34 cellular contexts compared by ENCODE assay signal in the genomic region with DNA sequence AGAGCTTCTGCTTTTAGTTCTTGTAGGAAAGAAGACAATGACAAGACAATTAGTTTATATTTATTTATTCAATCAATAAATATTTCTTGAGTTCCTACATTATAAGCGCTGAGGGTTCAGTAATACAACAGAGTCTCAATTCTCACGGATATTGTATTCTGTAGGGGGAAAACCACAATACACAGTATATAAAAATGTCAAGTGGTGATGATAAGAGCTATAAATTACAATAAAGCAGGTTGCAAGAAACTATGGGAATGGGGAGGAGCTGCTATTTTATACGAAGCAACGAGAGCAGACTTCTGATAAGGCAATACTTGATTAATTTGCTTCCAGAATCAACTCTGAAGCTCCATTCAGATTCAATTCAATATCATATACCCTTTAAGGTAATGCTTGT. TPM values are rescaled to one million over a fixed set of nuclear protein-coding genes. Genes with fewer than 3 reads are reported as not detected.
"Had no signal": no experiment of that assay in that cellular context is flagged by ENCODE, and none has a peak within 500 bp of the region (broad histone marks: within the 10 kb centered on the region; RNA-seq: fewer than 3 reads in every experiment).

No MANE protein-coding gene starts in this region.

- H3K4me3 ChIP-seq: adrenal gland, ascending aorta, breast epithelium, cardiac muscle cell, colonic mucosa, esophagus squamous epithelium, gastroesophageal sphincter had no signal

- H3K27ac ChIP-seq: adrenal gland, ascending aorta, breast epithelium, cardiac muscle cell, colonic mucosa, epithelial cell of prostate, esophagus squamous epithelium, gastroesophageal sphincter had no signal

- H3K27me3 ChIP-seq: adrenal gland, ascending aorta, breast epithelium, cardiac muscle cell, colonic mucosa, gastroesophageal sphincter had no signal

- H3K4me1 ChIP-seq: adrenal gland, ascending aorta, breast epithelium, colonic mucosa, esophagus squamous epithelium, gastroesophageal sphincter had no signal

- ATAC-seq: activated CD4-positive, alpha-beta T cell treated with anti-CD3 and anti-CD28 coated beads for 36 hours; activated CD8-positive, alpha-beta memory T cell treated with anti-CD3 and anti-CD28 coated beads, Interleukin-2, amount 10 ng/mL, durations not matched to agents 7 days and 5 days; activated CD8-positive, alpha-beta T cell treated with anti-CD3 and anti-CD28 coated beads, Interleukin-2, amount 10 ng/mL, durations not matched to agents 7 days and 5 days; activated naive CD8-positive, alpha-beta T cell treated with anti-CD3 and anti-CD28 coated beads, Interleukin-2, amount 50 U/mL, for 24 hours; gastroesophageal sphincter; T-helper 17 cell had no signal

- H3K9me3 ChIP-seq: adrenal gland, ascending aorta, breast epithelium, colonic mucosa, esophagus squamous epithelium, gastroesophageal sphincter had no signal

- H3K36me3 ChIP-seq: adrenal gland, ascending aorta, breast epithelium, cardiac muscle cell, colonic mucosa, esophagus squamous epithelium, gastroesophageal sphincter had no signal

- DNase-seq: activated CD4-positive, alpha-beta memory T cell treated with anti-CD3 and anti-CD28 coated beads for 36 hours; activated CD4-positive, alpha-beta T cell treated with anti-CD3 and anti-CD28 coated beads for 36 hours; activated CD4-positive, alpha-beta T cell treated with anti-CD3 and anti-CD28 coated beads, Interleukin-2, amount 10 ng/mL, durations not matched to agents 24 days and 14 days; activated CD4-positive, CD25-positive, alpha-beta regulatory T cell; activated CD4-positive, CD25-positive, alpha-beta regulatory T cell treated with anti-CD3 and anti-CD28 coated beads, Interleukin-2, amount 50 U/mL, for 72 hours; activated CD8-positive, alpha-beta memory T cell treated with anti-CD3 and anti-CD28 coated beads, Interleukin-2, amount 10 ng/mL, durations not matched to agents 7 days and 5 days; activated CD8-positive, alpha-beta memory T cell treated with anti-CD3 and anti-CD28 coated beads, Interleukin-2, amount 50 U/mL, for 4 hours; activated CD8-positive, alpha-beta T cell treated with anti-CD3 and anti-CD28 coated beads, Interleukin-2, amount 10 ng/mL, durations not matched to agents 7 days and 5 days; activated effector memory CD4-positive, alpha-beta T cell treated with anti-CD3 and anti-CD28 coated beads, Interleukin-2, amount 50 U/mL, for 16 hours; activated naive CD4-positive, alpha-beta T cell treated with anti-CD3 and anti-CD28 coated beads for 36 hours; activated naive CD8-positive, alpha-beta T cell treated with anti-CD3 and anti-CD28 coated beads for 36 hours; activated naive CD8-positive, alpha-beta T cell treated with anti-CD3 and anti-CD28 coated beads, Interleukin-2, amount 50 U/mL, for 24 hours; activated T-cell treated with anti-CD3 and anti-CD28 coated beads, Interleukin-2, amount 50 U/mL, for 1 hour; activated T-cell treated with anti-CD3 and anti-CD28 coated beads, Interleukin-2, amount 50 U/mL, for 48 hours; adrenal gland; central memory CD4-positive, alpha-beta T cell; cerebellar nuclear complex; colonic mucosa; effector CD8-positive, alpha-beta T cell; esophagus squamous epithelium; foreskin melanocyte; T-helper 1 cell; T-helper 17 cell; T1000 had no signal

RNA-seq across cellular contexts. Expression of gene XCL1, which starts 10.6 kb away (rescaled TPM):
- total RNA-seq: activated naive CD4-positive, alpha-beta T cell treated with anti-CD3 and anti-CD28 coated beads for 36 hours; ascending aorta; dermis microvascular lymphatic vessel endothelial cell; endothelial cell of umbilical vein; fibroblast of lung; fibroblast of villous mesenchyme; glomerular endothelial cell; T-helper 17 cell had no signal

RNA-seq across cellular contexts. Expression of gene XCL2, which starts 22.0 kb away (rescaled TPM):
- total RNA-seq: activated naive CD4-positive, alpha-beta T cell treated with anti-CD3 and anti-CD28 coated beads for 36 hours; ascending aorta; cardiac muscle cell; colonic mucosa; dermis microvascular lymphatic vessel endothelial cell; endothelial cell of umbilical vein; fibroblast of lung; fibroblast of villous mesenchyme; glomerular endothelial cell; T-helper 17 cell had no signal
